Comparison of ENCODE assay signal across 16 cellular contexts in genomic region chr5:80607832-80608231, GRCh38.
DNase-seq lines count a peak whose midpoint lies in the region; ATAC-seq and TF ChIP-seq lines count a peak whose summit lies in the region.
"Had no signal": no experiment of that assay in that cellular context is flagged by ENCODE, and none has a peak within 500 bp of the region (broad histone marks: within the 10 kb centered on the region; RNA-seq: fewer than 3 reads in every experiment).

No MANE protein-coding gene starts in this region.

- ATAC-seq in GM19025 (IDR thresholded peaks at IDR 0.05; ENCODE audit: low read depth, unreplicated experiment) (peak; percentile 89), GM21723 (IDR thresholded peaks at IDR 0.05; ENCODE audit: unreplicated experiment) (peak; percentile 72), HG03342 (IDR thresholded peaks at IDR 0.05; ENCODE audit: unreplicated experiment) (peak; percentile 74), HG02840 (IDR thresholded peaks at IDR 0.05; ENCODE audit: low FRiP score, unreplicated experiment) (no peak)
- ATAC-seq: A549 had no signal

- POLR2A ChIA-PET in HEK293T (lab: Yijun Ruan, JAX): no interaction called here

- CTCF ChIA-PET in HEK293T (lab: Yijun Ruan, JAX): no interaction called here

- DNase-seq in GM10266 (ENCODE audit: extremely low spot score) (peak; percentile 16), NCI-H2029 treated with DMSO at 0.1 percent for 48 hours (lab: John Stamatoyannopoulos, UW) (no peak), HEK293T (ENCODE audit: extremely low spot score) (no peak)
- DNase-seq in activated effector memory CD4-positive, alpha-beta T cell treated with Interleukin-2 at 50 U/mL for 16 hours: no peak
- DNase-seq: activated B cell treated with CpG ODN at 0.5 μM for 24 hours; activated T-cell treated with anti-CD3 and anti-CD28 coated beads, Interleukin-2, amount 50 U/mL, for 24 hours; COR-L47; H7; MV-4-11; posterior cingulate gyrus; upper lobe of right lung had no signal

- no peak for TF ChIP-seq CTCF in GM10266 (IDR thresholded peaks at IDR 0.05; ENCODE audit: control insufficient read depth, insufficient read depth, low read depth, missing control alignments)

TF ChIP-seq in HEK293T, 16 proteins besides CTCF, POLR2A, EP300 and RAD21:
- TF ChIP-seq SUZ12 (IDR thresholded peaks at IDR 0.05) (no peak), LEF1 (IDR thresholded peaks at IDR 0.05; ENCODE audit: borderline replicate concordance) (no peak), BHLHE40 (IDR thresholded peaks at IDR 0.05; ENCODE audit: borderline replicate concordance) (no peak), HDGF (IDR thresholded peaks at IDR 0.05; ENCODE audit: borderline replicate concordance) (no peak), SP1 (IDR thresholded peaks at IDR 0.05) (no peak), PKNOX1 (IDR thresholded peaks at IDR 0.05) (no peak)
